15 cellular contexts compared by ENCODE assay signal in genomic region chr14:91255026-91255695, GRCh38. TPM values are rescaled to one million over a fixed set of nuclear protein-coding genes. Genes with fewer than 3 reads are reported as not detected.
A peak's percentile ranks its signal among the peaks of the same experiment; 100 is the strongest.
DNase-seq lines count a peak whose midpoint lies in the region; ATAC-seq and TF ChIP-seq lines count a peak whose summit lies in the region.
"Had no signal": no experiment of that assay in that cellular context is flagged by ENCODE, and none has a peak within 500 bp of the region (broad histone marks: within the 10 kb centered on the region; RNA-seq: fewer than 3 reads in every experiment).

No MANE protein-coding gene starts in this region.

- H3K4me3 Mint-ChIP-seq in CD4-positive, alpha-beta T cell, result peak overlapping the region; percentile 78
- H3K4me3 Mint-ChIP-seq in T-cell, result peak overlapping the region in 1 of 3 donors; percentile 89
- peak overlapping the region in 2 of 5 donors; percentile 83 to 84 for H3K4me3 Mint-ChIP-seq in immature natural killer cell

- H3K4me1 Mint-ChIP-seq in CD4-positive, alpha-beta T cell (ENCODE audit: low read depth), result peaks cover 78% of the 10 kb centered on the region
- peaks cover 68 to 78% (median 70%) of the 10 kb centered on the region in 3 donors for H3K4me1 Mint-ChIP-seq in T-cell
- peaks cover 67 to 87% of the 10 kb centered on the region in 2 donors for H3K4me1 Mint-ChIP-seq in immature natural killer cell

- ATAC-seq in CD4-positive, alpha-beta T cell (ENCODE audit: poor library complexity), result no peak
- ATAC-seq in T-cell (replicated peaks in 1 of 4) (peak in 2 of 4 experiments; percentile 4 to 9), left ventricle myocardium superior (no peak)
- ATAC-seq: GM23338 had no signal

- H3K36me3 Mint-ChIP-seq in CD4-positive, alpha-beta T cell (ENCODE audit: low read depth), result peaks cover 3% of the 10 kb centered on the region
- peaks cover 3% of the 10 kb centered on the region for H3K36me3 Mint-ChIP-seq in T-cell
- H3K36me3 Mint-ChIP-seq in immature natural killer cell, result peaks cover 0 to 6% (median 0%) of the 10 kb centered on the region in 3 donors

- H3K27ac ChIP-seq in CD4-positive, alpha-beta T cell (ENCODE audit: low read depth, low read length), result no peak overlapping the region
- H3K27ac ChIP-seq: thyroid gland had no signal

- intact Hi-C loops in CD4-positive, alpha-beta T cell (cut with DNase I, micrococcal nuclease), result no loop called here
- intact Hi-C loops in left ventricle myocardium superior (cut with micrococcal nuclease), result no loop called here

- in situ Hi-C loops in G401 (cut with HindIII; ENCODE audit: low sequenced_read_pairs) (no loop called here), GM13976 (cut with MboI; ENCODE audit: low sequenced_read_pairs, unreplicated experiment) (no loop called here)

- no peaks in the 10 kb centered on the region for H3K9me3 ChIP-seq in CD4-positive, alpha-beta T cell (ENCODE audit: control insufficient read depth, low read length)
- H3K9me3 ChIP-seq: thyroid gland had no signal

- H3K9me3 Mint-ChIP-seq in CD4-positive, alpha-beta T cell, result no peaks in the 10 kb centered on the region
- no peaks in the 10 kb centered on the region for H3K9me3 Mint-ChIP-seq in T-cell
- no peaks in the 10 kb centered on the region for H3K9me3 Mint-ChIP-seq in immature natural killer cell
- H3K9me3 Mint-ChIP-seq: GM23338 had no signal

- CTCF ChIA-PET in CD4-positive, alpha-beta T cell (lab: Charles Lee), result interaction anchor here (1.3 kb wide), 1 partner anchor 78 kb away, joined by 5 read pairs; no protein-coding TSS in a partner anchor
- CTCF ChIA-PET in T-cell (lab: Charles Lee), result interaction anchor here in 1 of 2 donors (1.4 kb wide), 1 partner anchor 62 kb away, joined by 3 read pairs; no protein-coding TSS in a partner anchor

- TF ChIP-seq CTCF in CD4-positive, alpha-beta T cell (IDR thresholded peaks at IDR 0.05), result no peak
- no peak for TF ChIP-seq CTCF in GM13976 (IDR thresholded peaks at IDR 0.05; ENCODE audit: borderline replicate concordance, control extremely low read depth, extremely low read depth, insufficient read depth, missing control alignments)

- H3K27me3 Mint-ChIP-seq in CD4-positive, alpha-beta T cell, result no peaks in the 10 kb centered on the region
- H3K27me3 Mint-ChIP-seq in T-cell (no peaks in the 10 kb centered on the region), immature natural killer cell (ENCODE audit: low read depth in 3 of 3) (peaks cover 25 to 51% (median 31%) of the 10 kb centered on the region in 3 donors)

- no peak for DNase-seq in CD4-positive, alpha-beta T cell
- peak; percentile 82 for DNase-seq in G401 (ENCODE audit: low spot score)
- no peak for DNase-seq in T-cell
- no peak for DNase-seq in immature natural killer cell
- no peak for DNase-seq in GM13976 (ENCODE audit: low spot score)
- DNase-seq in left ventricle myocardium superior, result no peak
- no peak for DNase-seq in dedifferentiated amniotic fluid mesenchymal stem cell (ENCODE audit: extremely low spot score)
- DNase-seq in central memory CD4-positive, alpha-beta T cell, result no peak
- DNase-seq: activated CD4-positive, alpha-beta T cell treated with anti-CD3 and anti-CD28 coated beads for 48 hours; cortex of kidney; NCI-H1092 treated with DMSO at 0.1 percent for 48 hours; NCI-H748 treated with DMSO at 0.1 percent for 48 hours; thyroid gland had no signal

- POLR2A ChIA-PET in CD4-positive, alpha-beta T cell (lab: Charles Lee), result interaction anchor here (0.6 to 11.0 kb wide), 6 partner anchors 9 to 80 kb away, joined by 3 to 178 read pairs (median 3); partner anchors contain the start of gene GPR68
- POLR2A ChIA-PET in T-cell (lab: Charles Lee), result no interaction called here

- H3K27me3 ChIP-seq in CD4-positive, alpha-beta T cell (ENCODE audit: control insufficient read depth, insufficient read depth, low read length), result no peaks in the 10 kb centered on the region
- H3K27me3 ChIP-seq: thyroid gland had no signal

- H3K27ac Mint-ChIP-seq in CD4-positive, alpha-beta T cell, result peak overlapping the region; percentile 90
- H3K27ac Mint-ChIP-seq in T-cell, result peak overlapping the region; percentile 80 to 88
- H3K27ac Mint-ChIP-seq in immature natural killer cell, result peak overlapping the region; percentile 71 to 91 (median 86)
- H3K27ac Mint-ChIP-seq: GM23338 had no signal

RNA-seq across cellular contexts. Expression of gene GPR68, which starts 10.7 kb away (rescaled TPM):
- total RNA-seq in CD4-positive, alpha-beta T cell, result 1 to 10 TPM; 2.8 to 2.9 TPM
- 0.55 and 3.5 TPM in 2 replicates for total RNA-seq in G401 (2014; rRNA removed; shearing (Covaris generic))
- total RNA-seq in T-cell (10 to 100 TPM in 3 of 5 donors, 1 to 10 TPM in 2; 3.0 to 16.4 (median 10.0) TPM), left ventricle myocardium superior (0.35 TPM)
- 10 to 100 TPM; 19.0 to 40.4 (median 22.4) TPM for polyA plus RNA-seq in immature natural killer cell
- total RNA-seq: SK-MEL-5 had no signal
